Comparison of ENCODE assay signal across 8 cellular contexts in the genomic region with DNA sequence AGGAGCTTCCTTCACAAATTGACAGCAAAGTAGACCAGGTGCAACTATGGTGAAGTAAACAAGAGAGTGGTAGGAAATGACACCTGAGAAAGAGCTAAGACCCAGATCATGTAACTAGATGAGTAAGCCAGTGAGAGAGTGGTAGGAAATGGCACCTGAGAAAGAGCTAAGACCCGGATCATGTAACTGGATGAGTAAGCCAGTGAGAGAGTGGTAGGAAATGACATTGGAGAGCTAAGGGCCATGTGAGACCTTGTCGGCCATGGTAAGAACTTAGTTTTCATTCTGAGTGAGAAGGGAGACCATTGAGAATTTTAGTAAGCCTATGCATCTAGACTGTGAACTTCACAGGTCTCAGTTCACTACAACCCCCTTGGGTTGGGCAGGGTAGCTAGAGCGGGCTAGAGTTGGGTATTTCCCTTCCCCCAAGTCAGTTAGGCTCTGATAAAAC. TPM values are rescaled to one million over a fixed set of nuclear protein-coding genes. Genes with fewer than 3 reads are reported as not detected.
A peak's percentile ranks its signal among the peaks of the same experiment; 100 is the strongest.
DNase-seq lines count a peak whose midpoint lies in the region; ATAC-seq and TF ChIP-seq lines count a peak whose summit lies in the region.

No MANE protein-coding gene starts in this region.

- H3K27me3 ChIP-seq in RWPE2 (ENCODE audit: insufficient read depth, poor library complexity, severe bottlenecking): no peaks in the 10 kb centered on the region

- H3K36me3 ChIP-seq in RWPE2 (ENCODE audit: low read depth): no peaks in the 10 kb centered on the region

- DNase-seq in NCI-H2171 treated with DMSO at 0.1 percent for 48 hours (lab: John Stamatoyannopoulos, UW) (peak; percentile 56), NCI-H2171 (lab: John Stamatoyannopoulos, UW) (no peak), RWPE2 (ENCODE audit: low spot score) (no peak), left lobe of liver (ENCODE audit: low spot score) (no peak), NCI-H2081 (lab: John Stamatoyannopoulos, UW) (no peak), midbrain (lab: John Stamatoyannopoulos, UW) (no peak)
- peak; percentile 85 for DNase-seq in central memory CD4-positive, alpha-beta T cell

- peak overlapping the region; percentile 70 for H3K27ac ChIP-seq in RWPE2 (ENCODE audit: poor library complexity, severe bottlenecking)

- no peak overlapping the region for H3K4me3 ChIP-seq in RWPE2 (ENCODE audit: severe bottlenecking)

- TF ChIP-seq CTCF in RWPE2 (IDR thresholded peaks at IDR 0.05; ENCODE audit: poor library complexity, severe bottlenecking): no peak

- no peaks in the 10 kb centered on the region for H3K9me3 ChIP-seq in RWPE2 (ENCODE audit: severe bottlenecking)

- peaks cover 40% of the 10 kb centered on the region for H3K4me1 ChIP-seq in RWPE2 (ENCODE audit: insufficient read depth, poor library complexity, severe bottlenecking)

- ATAC-seq in HG02981 (IDR thresholded peaks at IDR 0.05; ENCODE audit: unreplicated experiment): peak; percentile 98
- ATAC-seq in RWPE2 (ENCODE audit: low read depth): peak; percentile 97
- no peak for ATAC-seq in left lobe of liver

RNA-seq across cellular contexts. Expression of a gene that starts 5.4 kb away (rescaled TPM):
- total RNA-seq in left lobe of liver: 3.6 TPM

RNA-seq across cellular contexts. Expression of a gene that starts 43.2 kb away (rescaled TPM):
- total RNA-seq in left lobe of liver: 9.1 TPM

RNA-seq across cellular contexts. Expression of a gene that starts 55.5 kb away (rescaled TPM):
- total RNA-seq in left lobe of liver: 39.1 TPM

Comparison
In these comparisons a context has a peak if more than half of its experiments do, and no peak if none do; other contexts are left out.
1. DNase-seq: peak in NCI-H2171 treated with DMSO at 0.1 percent for 48 hours (single experiment) and central memory CD4-positive, alpha-beta T cell (single experiment); none in NCI-H2171 (single experiment), RWPE2 (single experiment), left lobe of liver (single experiment), NCI-H2081 (0 of 2) and midbrain (single experiment).